In the genomic region with DNA sequence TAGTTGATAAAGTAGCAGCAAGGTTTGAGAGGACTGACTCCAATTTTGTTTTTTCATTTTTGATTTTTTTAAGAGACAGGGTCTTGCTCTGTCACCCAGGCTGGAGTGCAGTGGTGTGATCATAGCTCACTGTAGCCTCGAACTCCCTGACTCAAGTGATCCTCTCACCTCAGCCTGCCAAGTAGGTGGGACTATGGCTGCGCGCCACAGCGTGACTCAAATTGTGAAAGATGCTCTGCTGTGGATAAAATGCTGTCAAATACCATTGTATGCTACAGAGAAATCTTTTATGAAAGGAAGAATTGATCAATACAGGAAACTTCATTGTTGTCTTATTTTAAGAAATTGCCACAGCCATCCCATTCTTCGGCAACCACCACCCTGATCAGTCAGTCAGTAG, we compare ENCODE assay signal across 17 cellular contexts.
"Had no signal": no experiment of that assay in that cellular context is flagged by ENCODE, and none has a peak within 500 bp of the region (broad histone marks: within the 10 kb centered on the region; RNA-seq: fewer than 3 reads in every experiment).

No MANE protein-coding gene starts in this region.

- ATAC-seq: activated naive CD8-positive, alpha-beta T cell treated with anti-CD3 and anti-CD28 coated beads, Interleukin-2, amount 50 U/mL, for 24 hours; activated T-helper 17 cell treated with anti-CD3 and anti-CD28 coated beads, Interleukin-2, amount 50 U/mL, for 72 hours; left ventricle myocardium superior; mucosa of descending colon; stimulated activated naive CD8-positive, alpha-beta T cell treated with anti-CD3 and anti-CD28 coated beads, Interleukin-15, Interleukin-2, amounts not matched to agents 100 U/mL and 50 U/mL, for 24 hours had no signal

- H3K27me3 Mint-ChIP-seq: progenitor cell of endocrine pancreas had no signal

- DNase-seq: activated CD4-positive, alpha-beta T cell treated with anti-CD3 and anti-CD28 coated beads, Interleukin-2, amount 10 ng/mL, durations not matched to agents 24 days and 14 days; activated naive CD4-positive, alpha-beta T cell; activated naive CD8-positive, alpha-beta T cell treated with anti-CD3 and anti-CD28 coated beads, Interleukin-2, amount 50 U/mL, for 24 hours; activated T-cell treated with anti-CD3 and anti-CD28 coated beads for 4 hours; anterior cingulate cortex; brain microvascular endothelial cell; central memory CD4-positive, alpha-beta T cell; left ventricle myocardium superior; mucosa of descending colon; naive B cell; stimulated activated CD4-positive, alpha-beta T cell treated with anti-CD3 and anti-CD28 coated beads, Interleukin-12 subunit alpha, Interleukin-12 subunit beta, amount 100 ng/mL, for 4 hours; stimulated activated naive CD8-positive, alpha-beta T cell treated with anti-CD3 and anti-CD28 coated beads, Interleukin-15, Interleukin-2, amounts not matched to agents 100 U/mL and 50 U/mL, for 24 hours; SW 1271 had no signal

- H3K4me1 Mint-ChIP-seq: activated CD4-positive, alpha-beta T cell treated with anti-CD3 and anti-CD28 coated beads, Interleukin-2, amount 10 ng/mL, durations not matched to agents 24 days and 14 days; activated naive CD8-positive, alpha-beta T cell treated with anti-CD3 and anti-CD28 coated beads, Interleukin-2, amount 50 U/mL, for 24 hours; activated T-helper 17 cell treated with anti-CD3 and anti-CD28 coated beads, Interleukin-2, amount 50 U/mL, for 72 hours; memory B cell; naive B cell had no signal

- H3K27ac Mint-ChIP-seq: activated CD4-positive, alpha-beta T cell treated with anti-CD3 and anti-CD28 coated beads, Interleukin-2, amount 10 ng/mL, durations not matched to agents 24 days and 14 days; activated naive CD8-positive, alpha-beta T cell treated with anti-CD3 and anti-CD28 coated beads, Interleukin-2, amount 50 U/mL, for 24 hours; activated T-helper 17 cell treated with anti-CD3 and anti-CD28 coated beads, Interleukin-2, amount 50 U/mL, for 72 hours; memory B cell; naive B cell; neural progenitor cell; progenitor cell of endocrine pancreas had no signal

- H3K4me3 Mint-ChIP-seq: activated CD4-positive, alpha-beta T cell treated with anti-CD3 and anti-CD28 coated beads, Interleukin-2, amount 10 ng/mL, durations not matched to agents 24 days and 14 days; activated naive CD8-positive, alpha-beta T cell treated with anti-CD3 and anti-CD28 coated beads, Interleukin-2, amount 50 U/mL, for 24 hours; activated T-helper 17 cell treated with anti-CD3 and anti-CD28 coated beads, Interleukin-2, amount 50 U/mL, for 72 hours; memory B cell; neural progenitor cell had no signal

- H3K9me3 Mint-ChIP-seq: activated CD4-positive, alpha-beta T cell treated with anti-CD3 and anti-CD28 coated beads, Interleukin-2, amount 10 ng/mL, durations not matched to agents 24 days and 14 days had no signal
